In the genomic region with DNA sequence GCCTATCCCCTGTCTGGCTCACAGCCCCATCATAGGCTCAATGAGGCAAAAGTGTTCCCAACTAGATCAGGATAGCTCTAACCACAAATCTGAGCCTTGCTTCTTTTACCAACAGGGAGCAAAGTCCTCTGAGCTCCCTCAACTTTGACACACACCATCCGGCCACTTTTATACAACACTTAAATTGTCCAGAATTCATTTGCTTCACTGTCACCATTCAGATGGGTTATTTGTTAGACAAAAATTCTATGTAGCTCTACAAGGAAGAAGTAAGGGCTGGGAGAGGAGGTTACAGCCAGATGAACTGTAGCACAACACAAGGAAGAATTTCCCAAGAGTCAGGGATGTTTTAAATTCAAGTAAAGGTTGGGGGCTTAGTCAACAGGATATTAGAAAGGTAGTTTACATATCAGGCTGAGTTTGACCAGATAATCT, we compare ENCODE assay signal across 16 cellular contexts.
"Had no signal": no experiment of that assay in that cellular context is flagged by ENCODE, and none has a peak within 500 bp of the region (broad histone marks: within the 10 kb centered on the region; RNA-seq: fewer than 3 reads in every experiment).

No MANE protein-coding gene starts in this region.

- H3K4me3 Mint-ChIP-seq: activated naive CD8-positive, alpha-beta T cell treated with anti-CD3 and anti-CD28 coated beads for 36 hours; dendritic cell treated with granulocyte-macrophage colony-stimulating factor and Interleukin-4, amounts not matched to agents 40 ng/mL and 50 ng/mL, for 4 days; nephron progenitor cell; stimulated activated naive CD8-positive, alpha-beta T cell treated with anti-CD3 and anti-CD28 coated beads, Interleukin-15, amount 100 ng/mL, for 72 hours; T-cell had no signal

- H3K27me3 Mint-ChIP-seq: activated naive CD8-positive, alpha-beta T cell treated with anti-CD3 and anti-CD28 coated beads for 36 hours; dendritic cell treated with granulocyte-macrophage colony-stimulating factor and Interleukin-4, amounts not matched to agents 40 ng/mL and 50 ng/mL, for 4 days; T-cell had no signal

- H3K36me3 ChIP-seq: SJSA1 had no signal

- DNase-seq: activated CD4-positive, alpha-beta T cell treated with anti-CD3 and anti-CD28 coated beads for 1 hour; activated CD4-positive, alpha-beta T cell treated with anti-CD3 and anti-CD28 coated beads, Interleukin-2, amount 50 U/mL, for 48 hours; activated gamma-delta T cell treated with Interleukin-2 at 50 U/mL for 16 hours; activated naive CD8-positive, alpha-beta T cell treated with anti-CD3 and anti-CD28 coated beads for 36 hours; activated T-cell treated with anti-CD3 and anti-CD28 coated beads, Interleukin-2, amount 50 U/mL, for 48 hours; cerebellar nuclear complex; head of caudate nucleus; nephron progenitor cell; stimulated activated CD4-positive, alpha-beta T cell treated with anti-CD3 and anti-CD28 coated beads, Interleukin-4, amount 100 ng/mL, for 1 hour; stimulated activated CD8-positive, alpha-beta memory T cell treated with anti-CD3 and anti-CD28 coated beads, Interleukin-4, amount 100 ng/mL, for 48 hours; stimulated activated naive CD8-positive, alpha-beta T cell treated with anti-CD3 and anti-CD28 coated beads, Interleukin-15, amount 100 ng/mL, for 72 hours; T-cell; T1000 had no signal

- H3K4me3 ChIP-seq: SJSA1 had no signal

- H3K27me3 ChIP-seq: SJSA1 had no signal

- H3K27ac ChIP-seq: SJSA1 had no signal

- H3K27ac Mint-ChIP-seq: activated naive CD8-positive, alpha-beta T cell treated with anti-CD3 and anti-CD28 coated beads for 36 hours; dendritic cell treated with granulocyte-macrophage colony-stimulating factor and Interleukin-4, amounts not matched to agents 40 ng/mL and 50 ng/mL, for 4 days; nephron progenitor cell; stimulated activated naive CD8-positive, alpha-beta T cell treated with anti-CD3 and anti-CD28 coated beads, Interleukin-15, amount 100 ng/mL, for 72 hours; T-cell had no signal

- H3K36me3 Mint-ChIP-seq: activated naive CD8-positive, alpha-beta T cell treated with anti-CD3 and anti-CD28 coated beads for 36 hours had no signal

- ATAC-seq: esophagus mucosa; stimulated activated naive CD8-positive, alpha-beta T cell treated with anti-CD3 and anti-CD28 coated beads, Interleukin-15, amount 100 ng/mL, for 72 hours; T-cell had no signal

- H3K9me3 Mint-ChIP-seq: activated naive CD8-positive, alpha-beta T cell treated with anti-CD3 and anti-CD28 coated beads for 36 hours; dendritic cell treated with granulocyte-macrophage colony-stimulating factor and Interleukin-4, amounts not matched to agents 40 ng/mL and 50 ng/mL, for 4 days; nephron progenitor cell; stimulated activated naive CD8-positive, alpha-beta T cell treated with anti-CD3 and anti-CD28 coated beads, Interleukin-15, amount 100 ng/mL, for 72 hours; T-cell had no signal
